ENCODE assay signal across 2 cellular contexts in genomic region chr15:69025320-69025719, GRCh38.
TF ChIP-seq lines count a peak whose summit lies in the region.

No MANE protein-coding gene starts in this region.

TF ChIP-seq in H1, 55 proteins besides CTCF, POLR2A, EP300 and RAD21:
- no peak for TF ChIP-seq TEAD4 (IDR thresholded peaks at IDR 0.05; ENCODE audit: low read depth, low read length)

TF ChIP-seq in SK-N-SH, 30 proteins besides CTCF, POLR2A, EP300 and RAD21:
- no peak for TF ChIP-seq SIN3A (IDR thresholded peaks at IDR 0.05; ENCODE audit: borderline replicate concordance, low read depth, low read length)
- TF ChIP-seq NRF1 (IDR thresholded peaks at IDR 0.05; ENCODE audit: low read depth, low read length) = no peak
- TF ChIP-seq ZBTB33 (IDR thresholded peaks at IDR 0.05; ENCODE audit: borderline replicate concordance, low read depth) = no peak
